Comparison of ENCODE assay signal across 1 cellular context in the genomic region with DNA sequence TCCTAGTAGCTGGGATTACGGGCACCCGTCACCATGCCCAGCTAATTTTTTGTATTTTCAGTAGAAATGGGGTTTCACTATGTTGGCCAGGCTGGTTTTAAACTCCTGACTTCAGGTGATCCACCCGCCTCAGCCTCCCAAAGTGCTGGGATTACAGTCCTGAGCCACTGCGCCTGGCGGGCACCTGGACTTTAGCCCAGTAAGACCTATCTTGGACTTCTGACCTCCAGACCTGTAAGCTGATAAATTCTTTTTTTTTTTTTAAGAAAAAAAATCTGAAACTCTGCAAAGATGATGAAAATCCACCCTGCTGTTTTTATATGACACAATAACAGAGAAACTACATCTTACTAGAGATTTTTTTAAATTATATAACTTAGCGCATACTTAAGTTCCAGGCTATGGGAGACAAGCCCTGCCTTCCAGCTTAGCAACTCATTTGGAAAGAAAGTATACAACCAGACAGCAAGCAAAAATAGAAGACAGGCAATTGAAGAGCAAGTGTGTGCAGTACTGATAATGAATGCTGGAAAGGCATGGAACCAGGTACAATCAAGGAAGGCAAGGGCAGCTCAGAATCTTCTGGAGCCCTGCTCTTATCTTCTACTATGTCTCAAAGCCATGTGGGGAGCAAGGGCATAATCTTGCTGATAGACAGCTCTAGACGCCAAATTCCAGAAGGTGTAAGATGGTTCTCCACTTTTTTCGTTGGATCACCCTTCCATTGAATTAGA.
TF ChIP-seq lines count a peak whose summit lies in the region.

No MANE protein-coding gene starts in this region.

TF ChIP-seq in K562, 482 proteins besides CTCF, POLR2A, EP300 and RAD21 (continued from another document):
- TF ChIP-seq, protein P1, sequence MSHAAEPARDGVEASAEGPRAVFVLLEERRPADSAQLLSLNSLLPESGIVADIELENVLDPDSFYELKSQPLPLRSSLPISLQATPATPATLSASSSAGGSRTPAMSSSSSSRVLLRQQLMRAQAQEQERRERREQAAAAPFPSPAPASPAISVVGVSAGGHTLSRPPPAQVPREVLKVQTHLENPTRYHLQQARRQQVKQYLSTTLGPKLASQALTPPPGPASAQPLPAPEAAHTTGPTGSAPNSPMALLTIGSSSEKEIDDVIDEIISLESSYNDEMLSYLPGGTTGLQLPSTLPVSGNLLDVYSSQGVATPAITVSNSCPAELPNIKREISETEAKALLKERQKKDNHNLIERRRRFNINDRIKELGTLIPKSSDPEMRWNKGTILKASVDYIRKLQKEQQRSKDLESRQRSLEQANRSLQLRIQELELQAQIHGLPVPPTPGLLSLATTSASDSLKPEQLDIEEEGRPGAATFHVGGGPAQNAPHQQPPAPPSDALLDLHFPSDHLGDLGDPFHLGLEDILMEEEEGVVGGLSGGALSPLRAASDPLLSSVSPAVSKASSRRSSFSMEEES (CRISPR knock-in tag; IDR thresholded peaks at IDR 0.05) = no peak
- TF ChIP-seq FOXA3 (CRISPR knock-in tag; conservative IDR thresholded peaks at IDR 0.05 in 1 of 2, IDR thresholded peaks at IDR 0.05 in 1 of 2) (no peak), NCOR1 (IDR thresholded peaks at IDR 0.05) (peak; percentile 37), TCF3 (CRISPR knock-in tag; IDR thresholded peaks at IDR 0.05) (peak; percentile 84)
